9 cellular contexts compared by ENCODE assay signal in genomic region chr15:85554852-85555521, GRCh38.
DNase-seq lines count a peak whose midpoint lies in the region; ATAC-seq and TF ChIP-seq lines count a peak whose summit lies in the region.
"Had no signal": no experiment of that assay in that cellular context is flagged by ENCODE, and none has a peak within 500 bp of the region (broad histone marks: within the 10 kb centered on the region; RNA-seq: fewer than 3 reads in every experiment).

No MANE protein-coding gene starts in this region.

- no peak overlapping the region for H3K4me3 Mint-ChIP-seq in GM23338
- peak overlapping the region; percentile 12 for H3K4me3 Mint-ChIP-seq in memory B cell

- H3K4me3 ChIP-seq in GM23338, result no peak overlapping the region

- H3K4me1 Mint-ChIP-seq in GM23338, result peaks cover 34% of the 10 kb centered on the region
- peaks cover 23% of the 10 kb centered on the region for H3K4me1 Mint-ChIP-seq in memory B cell

- no peaks in the 10 kb centered on the region for H3K9me2 ChIP-seq in GM23338 (ENCODE audit: insufficient read depth)

- 0 out of 2 replicates have a peak overlapping the region, but pooled peaks have one; percentile 48 for H3K27ac ChIP-seq in GM23338 (ENCODE audit: low read depth)

- H3K9me3 Mint-ChIP-seq in GM23338 (peaks cover 7% of the 10 kb centered on the region; the same call in 2 of the 3 replicates), memory B cell (no peaks in the 10 kb centered on the region)

- no peak overlapping the region for H2AFZ ChIP-seq in GM23338

- no peaks in the 10 kb centered on the region for H3K27me3 ChIP-seq in GM23338 (ENCODE audit: insufficient read depth)

- CTCF ChIA-PET in GM10248 (lab: Yijun Ruan, JAX), result interaction anchor here (0.7 to 2.9 kb wide), 12 partner anchors 10 to 360 kb away, joined by 3 to 10 read pairs (median 3); no protein-coding TSS in a partner anchor

- peaks cover 4% of the 10 kb centered on the region; the same call in 1 of the 2 replicates for H3K79me2 ChIP-seq in GM23338 (replicated peaks; ENCODE audit: insufficient read depth)

- DNase-seq in GM23338 (ENCODE audit: low spot score) (no peak), NOMO-1 (lab: John Stamatoyannopoulos, UW; ENCODE audit: unreplicated experiment in 2 of 2) (peak; percentile 79 to 95), memory B cell (ENCODE audit: low spot score in 2 of 2) (no peak), 8988T (no peak), GM10248 (ENCODE audit: extremely low spot score) (no peak)
- DNase-seq: NCI-H1694 treated with DMSO at 0.1 percent for 48 hours had no signal

- H3K36me3 Mint-ChIP-seq in GM23338 (ENCODE audit: low read depth) (peaks cover 19% of the 10 kb centered on the region), memory B cell (peaks cover 10% of the 10 kb centered on the region)

- H3K27ac Mint-ChIP-seq in GM23338, result no peak overlapping the region
- peak overlapping the region; percentile 72 for H3K27ac Mint-ChIP-seq in memory B cell

- no peaks in the 10 kb centered on the region; the same call in 1 of the 2 replicates for H4K20me1 ChIP-seq in GM23338 (replicated peaks; ENCODE audit: insufficient read depth)

- H3K36me3 ChIP-seq in GM23338 (ENCODE audit: insufficient read depth), result 0 out of 2 replicates have a peak, but pooled peaks cover 7% of the 10 kb centered on the region

- POLR2A ChIA-PET in GM10248 (lab: Yijun Ruan, JAX), result no interaction called here

- ATAC-seq in GM18511 (IDR thresholded peaks at IDR 0.05; ENCODE audit: unreplicated experiment), result peak; percentile 80
- no peak for ATAC-seq in GM23338
- peak; percentile 79 for ATAC-seq in memory B cell (ENCODE audit: low read depth)
- no peak for ATAC-seq in GM19324 (IDR thresholded peaks at IDR 0.05; ENCODE audit: low FRiP score, unreplicated experiment)
- no peak for ATAC-seq in HG02642 (IDR thresholded peaks at IDR 0.05; ENCODE audit: poor library complexity, unreplicated experiment)

- no peak overlapping the region for H3K4me2 ChIP-seq in GM23338

- H3F3A ChIP-seq in GM23338 (replicated peaks; ENCODE audit: low read depth), result no peaks in the 10 kb centered on the region

- peaks cover 16% of the 10 kb centered on the region for H3K4me1 ChIP-seq in GM23338 (ENCODE audit: insufficient read depth)

- peaks cover 1% of the 10 kb centered on the region for H3K27me3 Mint-ChIP-seq in GM23338 (ENCODE audit: insufficient read depth, low read depth, poor library complexity)
- H3K27me3 Mint-ChIP-seq in memory B cell, result no peaks in the 10 kb centered on the region

- TF ChIP-seq CTCF in GM23338 (conservative IDR thresholded peaks at IDR 0.05; ENCODE audit: low read depth in 2 of 2) (no peak), GM10248 (IDR thresholded peaks at IDR 0.05; ENCODE audit: control extremely low read depth, extremely low read depth, low read depth, missing control alignments) (no peak)

TF ChIP-seq in GM23338, 12 proteins besides CTCF, POLR2A, EP300 and RAD21 (continues in another document):
- TF ChIP-seq ZNF331 (CRISPR knock-in tag; IDR thresholded peaks at IDR 0.05; ENCODE audit: low read depth), result no peak
- TF ChIP-seq ZNF462 (CRISPR knock-in tag; IDR thresholded peaks at IDR 0.05), result no peak
- no peak for TF ChIP-seq REST (IDR thresholded peaks at IDR 0.05; ENCODE audit: unreplicated experiment)
- no peak for TF ChIP-seq ZNF114 (CRISPR knock-in tag; IDR thresholded peaks at IDR 0.05)
- no peak for TF ChIP-seq ETS1 (IDR thresholded peaks at IDR 0.05)
- TF ChIP-seq JUNB (IDR thresholded peaks at IDR 0.05; ENCODE audit: unreplicated experiment), result no peak
- TF ChIP-seq POLR2AphosphoS5 (IDR thresholded peaks at IDR 0.05; ENCODE audit: low read depth), result no peak
- no peak for TF ChIP-seq NANOG (IDR thresholded peaks at IDR 0.05; ENCODE audit: borderline replicate concordance)

Comparison
In these comparisons a context has a peak if more than half of its experiments do, and no peak if none do; other contexts are left out.
1. ATAC-seq: peak in GM18511 (single experiment) and memory B cell (single experiment); none in GM23338 (single experiment), GM19324 (single experiment) and HG02642 (single experiment).
2. DNase-seq: peak in NOMO-1 (2 of 2); none in GM23338 (single experiment), memory B cell (0 of 2), 8988T (single experiment) and GM10248 (single experiment).